8 cellular contexts compared by ENCODE assay signal in the genomic region with DNA sequence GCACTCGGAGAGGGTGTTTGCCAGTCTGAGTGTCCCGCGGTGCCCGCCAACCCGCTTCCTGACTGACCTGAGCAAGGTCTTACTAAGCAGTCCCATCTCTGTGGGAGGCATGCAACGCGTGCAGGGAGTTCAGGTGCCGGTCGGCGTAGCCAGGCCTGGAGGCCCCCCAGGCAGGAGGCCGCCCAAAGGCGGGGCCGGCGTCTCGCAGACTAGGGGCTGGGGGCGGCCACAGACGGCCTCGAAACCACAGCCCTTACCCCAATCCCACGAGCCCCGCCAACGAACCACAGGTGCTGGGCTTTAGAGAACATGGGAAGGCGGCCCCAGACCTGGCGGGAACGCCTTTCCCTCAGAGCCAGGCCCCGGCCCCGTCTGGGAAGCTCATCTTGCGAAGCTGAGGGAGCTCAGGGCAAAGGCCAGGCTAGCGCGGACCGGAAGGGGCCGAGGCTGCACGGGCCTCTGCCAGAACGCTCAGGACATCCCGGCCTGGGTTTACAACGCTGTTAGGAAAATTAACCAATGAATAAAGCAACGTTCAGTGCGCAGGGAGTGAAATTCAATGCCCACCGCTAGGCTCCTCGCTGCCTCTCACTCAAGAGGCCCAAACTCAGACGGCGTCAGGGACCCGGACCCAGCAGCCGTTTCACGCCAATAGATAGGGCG. TPM values are rescaled to one million over a fixed set of nuclear protein-coding genes. Genes with fewer than 3 reads are reported as not detected.
A peak's percentile ranks its signal among the peaks of the same experiment; 100 is the strongest.
DNase-seq lines count a peak whose midpoint lies in the region; ATAC-seq, FAIRE-seq and TF ChIP-seq lines count a peak whose summit lies in the region.

No MANE protein-coding gene starts in this region.

- H3K27me3 Mint-ChIP-seq in chondrocyte (ENCODE audit: low read depth): no peaks in the 10 kb centered on the region

- no peak for TF ChIP-seq EP300 in A549 (IDR thresholded peaks at IDR 0.05)

- peak; percentile 49 to 61 for ATAC-seq in A549
- peak; percentile 24 for ATAC-seq in HG03342 (IDR thresholded peaks at IDR 0.05; ENCODE audit: unreplicated experiment)
- ATAC-seq in lower lobe of right lung: peak; percentile 65 to 67

- peak overlapping the region; percentile 97 for H3K27ac ChIP-seq in A549
- H3K27ac ChIP-seq in lower lobe of right lung: peak overlapping the region; percentile 98

- CTCF ChIA-PET in A549 (lab: Yijun Ruan, JAX): interaction anchor here (0.8 to 3.9 kb wide), 9 partner anchors 22 to 212 kb away, joined by 3 to 17 read pairs (median 5); partner anchors contain the start of genes CASTOR1, RNF215, SEC14L2 and SLC35E4

- intact Hi-C loops in lower lobe of right lung (cut with DNase I): no loop called here

- no peak for TF ChIP-seq CTCF in A549 (IDR thresholded peaks at IDR 0.05)
- peak; percentile 35 for TF ChIP-seq CTCF in chondrocyte (IDR thresholded peaks at IDR 0.05)
- TF ChIP-seq CTCF in lower lobe of right lung (IDR thresholded peaks at IDR 0.05): no peak

- no peak for TF ChIP-seq RAD21 in A549 (conservative IDR thresholded peaks at IDR 0.05 in 1 of 2, IDR thresholded peaks at IDR 0.05 in 1 of 2)

- peaks cover 59% of the 10 kb centered on the region for H3K4me1 Mint-ChIP-seq in chondrocyte (ENCODE audit: low read depth)

- peak overlapping the region; percentile 80 for H3K4me3 Mint-ChIP-seq in chondrocyte (ENCODE audit: unreplicated experiment)

- FAIRE-seq in A549 (lab: Jason Lieb, UNC): no peak

- peaks cover 11% of the 10 kb centered on the region for H3K36me3 ChIP-seq in lower lobe of right lung

- TF ChIP-seq POLR2A in A549 (IDR thresholded peaks at IDR 0.05; ENCODE audit: low read length): peak; percentile 51
- TF ChIP-seq POLR2A in GM19099 (IDR thresholded peaks at IDR 0.05; ENCODE audit: extremely low read depth, insufficient read length, low read depth): peak; percentile 93

- peaks cover 49% of the 10 kb centered on the region for H3K4me1 ChIP-seq in A549
- H3K4me1 ChIP-seq in lower lobe of right lung: peaks cover 55% of the 10 kb centered on the region

- 3% methylated on average over 21 of the region's 45 CpGs for WGBS in A549 (ENCODE audit: missing lambda C conversion rate)

- H3K9me3 ChIP-seq in A549 (no peaks in the 10 kb centered on the region), lower lobe of right lung (no peaks in the 10 kb centered on the region)

- POLR2A ChIA-PET in A549 (lab: Yijun Ruan, JAX): interaction anchor here (1.0 to 3.1 kb wide), 11 partner anchors 10 to 227 kb away, joined by 3 to 12 read pairs (median 5); partner anchors contain the start of genes CASTOR1, CCDC157, RNF215 and SEC14L2

- DNase-seq in A549 (ENCODE audit: low read depth in 1 of 2, low spot score in 1 of 2) (peak in 1 of 2 experiments; percentile 76), T-helper 22 cell (ENCODE audit: low read depth) (peak; percentile 29), chondrocyte (ENCODE audit: low spot score) (no peak), lower lobe of right lung (peak; percentile 78), retina (no peak)
- peak; percentile 49 to 71 for DNase-seq in stimulated activated CD8-positive, alpha-beta memory T cell treated with anti-CD3 and anti-CD28 coated beads, Interleukin-7, amount 100 ng/mL, for 48 hours (ENCODE audit: extremely low read depth in 1 of 2, low read depth in 1 of 2)

- H3K27me3 ChIP-seq in lower lobe of right lung (ENCODE audit: low read depth): no peaks in the 10 kb centered on the region

- H3K9me3 Mint-ChIP-seq in chondrocyte (ENCODE audit: low read depth): no peaks in the 10 kb centered on the region

- H3K27ac Mint-ChIP-seq in chondrocyte (ENCODE audit: unreplicated experiment): peak overlapping the region; percentile 99

- H3K4me2 ChIP-seq in A549: peak overlapping the region; percentile 87

- H3K36me3 Mint-ChIP-seq in chondrocyte (ENCODE audit: low read depth): peaks cover 2% of the 10 kb centered on the region

- H3K4me3 ChIP-seq in A549 (peak overlapping the region; percentile 58), lower lobe of right lung (peak overlapping the region; percentile 76)

TF ChIP-seq in A549, 52 proteins besides CTCF, POLR2A, EP300 and RAD21 (continues in another document):
- peak in 1 of 2 experiments; percentile 81; a peak in 3 of 5 replicates for TF ChIP-seq JUN (IDR thresholded peaks at IDR 0.05)
- TF ChIP-seq ZC3H11A (IDR thresholded peaks at IDR 0.05): no peak
- no peak for TF ChIP-seq CHD2 (IDR thresholded peaks at IDR 0.05; ENCODE audit: low read length, partially characterized antibody)
- TF ChIP-seq RNF2 (IDR thresholded peaks at IDR 0.05; ENCODE audit: borderline replicate concordance, low read depth): no peak
- TF ChIP-seq BCL3 (IDR thresholded peaks at IDR 0.05): no peak; the same call in 2 of the 3 replicates
- TF ChIP-seq HES2 (IDR thresholded peaks at IDR 0.05): no peak
- TF ChIP-seq FOXS1 (CRISPR knock-in tag; IDR thresholded peaks at IDR 0.05): no peak
- no peak for TF ChIP-seq ZFP36 (IDR thresholded peaks at IDR 0.05; ENCODE audit: borderline replicate concordance, partially characterized antibody)
- no peak for TF ChIP-seq MYC (IDR thresholded peaks at IDR 0.05; ENCODE audit: borderline replicate concordance, low read length)
- TF ChIP-seq, protein P1, sequence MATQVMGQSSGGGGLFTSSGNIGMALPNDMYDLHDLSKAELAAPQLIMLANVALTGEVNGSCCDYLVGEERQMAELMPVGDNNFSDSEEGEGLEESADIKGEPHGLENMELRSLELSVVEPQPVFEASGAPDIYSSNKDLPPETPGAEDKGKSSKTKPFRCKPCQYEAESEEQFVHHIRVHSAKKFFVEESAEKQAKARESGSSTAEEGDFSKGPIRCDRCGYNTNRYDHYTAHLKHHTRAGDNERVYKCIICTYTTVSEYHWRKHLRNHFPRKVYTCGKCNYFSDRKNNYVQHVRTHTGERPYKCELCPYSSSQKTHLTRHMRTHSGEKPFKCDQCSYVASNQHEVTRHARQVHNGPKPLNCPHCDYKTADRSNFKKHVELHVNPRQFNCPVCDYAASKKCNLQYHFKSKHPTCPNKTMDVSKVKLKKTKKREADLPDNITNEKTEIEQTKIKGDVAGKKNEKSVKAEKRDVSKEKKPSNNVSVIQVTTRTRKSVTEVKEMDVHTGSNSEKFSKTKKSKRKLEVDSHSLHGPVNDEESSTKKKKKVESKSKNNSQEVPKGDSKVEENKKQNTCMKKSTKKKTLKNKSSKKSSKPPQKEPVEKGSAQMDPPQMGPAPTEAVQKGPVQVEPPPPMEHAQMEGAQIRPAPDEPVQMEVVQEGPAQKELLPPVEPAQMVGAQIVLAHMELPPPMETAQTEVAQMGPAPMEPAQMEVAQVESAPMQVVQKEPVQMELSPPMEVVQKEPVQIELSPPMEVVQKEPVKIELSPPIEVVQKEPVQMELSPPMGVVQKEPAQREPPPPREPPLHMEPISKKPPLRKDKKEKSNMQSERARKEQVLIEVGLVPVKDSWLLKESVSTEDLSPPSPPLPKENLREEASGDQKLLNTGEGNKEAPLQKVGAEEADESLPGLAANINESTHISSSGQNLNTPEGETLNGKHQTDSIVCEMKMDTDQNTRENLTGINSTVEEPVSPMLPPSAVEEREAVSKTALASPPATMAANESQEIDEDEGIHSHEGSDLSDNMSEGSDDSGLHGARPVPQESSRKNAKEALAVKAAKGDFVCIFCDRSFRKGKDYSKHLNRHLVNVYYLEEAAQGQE (IDR thresholded peaks at IDR 0.05): no peak

RNA-seq across cellular contexts. Expression of gene MTFP1, which starts 2.1 kb away (rescaled TPM):
- polyA plus RNA-seq in A549 (2011; rRNA removed): 23.8 and 24.9 TPM in 2 replicates
- 63.0 and 82.2 TPM in 2 replicates for polyA plus RNA-seq in A549 (2012; cell fraction: cytosol; rRNA removed)
- 57.0 and 68.5 TPM in 2 replicates for polyA plus RNA-seq in A549 (2012; cell fraction: nucleus; rRNA removed)
- polyA plus RNA-seq in A549 (2017; fragmentation: RNase III; extraction: RNeasy Plus Mini Kit Qiagen cat#74134 plus additional on column Dnase treatment): 50.3 to 52.5 TPM (median 52.0 TPM) in 3 replicates
- polyA minus RNA-seq in A549 (2011; rRNA and poly(A)+ RNA removed): 14.3 and 14.9 TPM in 2 replicates
- total RNA-seq in chondrocyte: 9.3 to 12.7 TPM (median 12.1 TPM) in 3 replicates
- total RNA-seq in lower lobe of right lung: 9.9 TPM

RNA-seq across cellular contexts. Expression of gene SEC14L2, which starts 26.6 kb away (rescaled TPM):
- polyA plus RNA-seq in A549 (2011; rRNA removed) (12.5 and 12.8 TPM in 2 replicates), A549 (2017; fragmentation: RNase III; extraction: RNeasy Plus Mini Kit Qiagen cat#74134 plus additional on column Dnase treatment) (15.2 to 21.8 TPM (median 17.2 TPM) in 3 replicates)
- 8.1 and 12.1 TPM in 2 replicates for polyA plus RNA-seq in A549 (2012; cell fraction: cytosol; rRNA removed)
- 14.0 and 14.9 TPM in 2 replicates for polyA plus RNA-seq in A549 (2012; cell fraction: nucleus; rRNA removed)
- polyA minus RNA-seq in A549 (2011; rRNA and poly(A)+ RNA removed): 24.0 and 25.4 TPM in 2 replicates
- total RNA-seq in chondrocyte (15.5 to 39.5 TPM (median 15.6 TPM) in 3 replicates), lower lobe of right lung (7.8 TPM)

RNA-seq across cellular contexts. Expression of gene RNF215, which starts 36.2 kb away (rescaled TPM):
- polyA plus RNA-seq in A549 (2011; rRNA removed): 16.4 and 19.0 TPM in 2 replicates
- polyA plus RNA-seq in A549 (2012; cell fraction: cytosol; rRNA removed): 17.3 and 20.9 TPM in 2 replicates
- 83.7 and 89.2 TPM in 2 replicates for polyA plus RNA-seq in A549 (2012; cell fraction: nucleus; rRNA removed)
- 18.4 to 23.5 TPM (median 19.5 TPM) in 3 replicates for polyA plus RNA-seq in A549 (2017; fragmentation: RNase III; extraction: RNeasy Plus Mini Kit Qiagen cat#74134 plus additional on column Dnase treatment)
- 33.8 and 36.3 TPM in 2 replicates for polyA minus RNA-seq in A549 (2011; rRNA and poly(A)+ RNA removed)
- total RNA-seq in chondrocyte: 35.2 to 36.2 TPM (median 36.0 TPM) in 3 replicates
- total RNA-seq in lower lobe of right lung: 13.6 TPM

RNA-seq across cellular contexts. Expression of gene SEC14L3, which starts 48.4 kb away (rescaled TPM):
- polyA plus RNA-seq in A549 (2011; rRNA removed) (0.05 TPM in 1 of 2 replicates, not detected in the other), A549 (2017; fragmentation: RNase III; extraction: RNeasy Plus Mini Kit Qiagen cat#74134 plus additional on column Dnase treatment) (0.04 TPM in 1 of 3 replicates, not detected in the others)
- polyA plus RNA-seq in A549 (2012; cell fraction: cytosol; rRNA removed): not detected in 2 replicates
- polyA plus RNA-seq in A549 (2012; cell fraction: nucleus; rRNA removed): 0.05 TPM in 1 of 2 replicates, not detected in the other
- polyA minus RNA-seq in A549 (2011; rRNA and poly(A)+ RNA removed): not detected in 2 replicates
- total RNA-seq in chondrocyte (not detected in 3 replicates), lower lobe of right lung (1.8 TPM)

Comparison
In these comparisons a context has a peak if more than half of its experiments do, and no peak if none do; other contexts are left out.
1. DNase-seq: peak in T-helper 22 cell (single experiment), lower lobe of right lung (single experiment) and stimulated activated CD8-positive, alpha-beta memory T cell treated with anti-CD3 and anti-CD28 coated beads, Interleukin-7, amount 100 ng/mL, for 48 hours (2 of 2); none in chondrocyte (single experiment) and retina (single experiment).
2. Peak in every context shown above with its lines, with median percentiles within 50 percentile points of each other: ATAC-seq.